Comparison of ENCODE assay signal across 1 cellular context in genomic region chr11:35089724-35090505, GRCh38.
TF ChIP-seq lines count a peak whose summit lies in the region.

No MANE protein-coding gene starts in this region.

TF ChIP-seq in GM12878, 131 proteins besides CTCF, POLR2A, EP300 and RAD21 (continued from another document and continues in another):
- TF ChIP-seq REST (IDR thresholded peaks at IDR 0.05; ENCODE audit: low read depth, low read length) (no peak), PAX8 (IDR thresholded peaks at IDR 0.05) (no peak), RAD51 (IDR thresholded peaks at IDR 0.05) (no peak), SRF (IDR thresholded peaks at IDR 0.05; ENCODE audit: low read depth in 2 of 2, low read length in 2 of 2) (0 out of 4 replicates have a peak, but pooled peaks of 1 of the 2 experiments have one; percentile 19), KDM1A (IDR thresholded peaks at IDR 0.05; ENCODE audit: borderline replicate concordance) (no peak), ZNF687 (IDR thresholded peaks at IDR 0.05) (no peak), CHD2 (IDR thresholded peaks at IDR 0.05; ENCODE audit: borderline replicate concordance, low read depth, low read length) (no peak), GATAD2B (conservative IDR thresholded peaks at IDR 0.05; ENCODE audit: low read depth) (no peak), ZBTB11 (CRISPR knock-in tag; IDR thresholded peaks at IDR 0.05) (no peak), STAT1 (conservative IDR thresholded peaks at IDR 0.05) (no peak), PAX5 (IDR thresholded peaks at IDR 0.05; ENCODE audit: borderline replicate concordance, low read depth, low read length) (0 out of 2 replicates have a peak, but pooled peaks have one; percentile 17), E4F1 (IDR thresholded peaks at IDR 0.05; ENCODE audit: borderline replicate concordance, partially characterized antibody) (no peak), LARP7 (IDR thresholded peaks at IDR 0.05) (no peak), BMI1 (IDR thresholded peaks at IDR 0.05; ENCODE audit: borderline replicate concordance) (no peak), ZBED1 (IDR thresholded peaks at IDR 0.05; ENCODE audit: borderline replicate concordance) (no peak), BCL11A (IDR thresholded peaks at IDR 0.05; ENCODE audit: low read depth, low read length) (peak; percentile 66), MAX (IDR thresholded peaks at IDR 0.05; ENCODE audit: low read depth, low read length) (no peak), PRDM15 (CRISPR knock-in tag; IDR thresholded peaks at IDR 0.05) (no peak), IRF4 (IDR thresholded peaks at IDR 0.05; ENCODE audit: low read depth, low read length) (peak; percentile 87), TAF1 (IDR thresholded peaks at IDR 0.05; ENCODE audit: borderline replicate concordance, low read depth, low read length) (no peak), RUNX3 (IDR thresholded peaks at IDR 0.05; ENCODE audit: low read length) (peak; percentile 73), ZNF384 (IDR thresholded peaks at IDR 0.05; ENCODE audit: borderline replicate concordance, low read depth, low read length) (no peak), IKZF2 (IDR thresholded peaks at IDR 0.05) (peak; percentile 58 to 68), EED (IDR thresholded peaks at IDR 0.05; ENCODE audit: low read depth) (0 out of 2 replicates have a peak, but pooled peaks have one; percentile 33), ZZZ3 (IDR thresholded peaks at IDR 0.05; ENCODE audit: control insufficient read depth, insufficient read length, low read depth) (no peak), ZBTB33 (IDR thresholded peaks at IDR 0.05) (no peak), BCL3 (IDR thresholded peaks at IDR 0.05; ENCODE audit: borderline replicate concordance, insufficient read depth, low read depth, low read length, poor library complexity, severe bottlenecking) (no peak), CBX3 (IDR thresholded peaks at IDR 0.05; ENCODE audit: borderline replicate concordance, low read depth) (no peak), BCLAF1 (IDR thresholded peaks at IDR 0.05) (no peak), TCF3 (IDR thresholded peaks at IDR 0.05; ENCODE audit: borderline replicate concordance, insufficient read depth, low read depth, low read length) (no peak), NFXL1 (IDR thresholded peaks at IDR 0.05; ENCODE audit: borderline replicate concordance) (no peak)
